In the genomic region with DNA sequence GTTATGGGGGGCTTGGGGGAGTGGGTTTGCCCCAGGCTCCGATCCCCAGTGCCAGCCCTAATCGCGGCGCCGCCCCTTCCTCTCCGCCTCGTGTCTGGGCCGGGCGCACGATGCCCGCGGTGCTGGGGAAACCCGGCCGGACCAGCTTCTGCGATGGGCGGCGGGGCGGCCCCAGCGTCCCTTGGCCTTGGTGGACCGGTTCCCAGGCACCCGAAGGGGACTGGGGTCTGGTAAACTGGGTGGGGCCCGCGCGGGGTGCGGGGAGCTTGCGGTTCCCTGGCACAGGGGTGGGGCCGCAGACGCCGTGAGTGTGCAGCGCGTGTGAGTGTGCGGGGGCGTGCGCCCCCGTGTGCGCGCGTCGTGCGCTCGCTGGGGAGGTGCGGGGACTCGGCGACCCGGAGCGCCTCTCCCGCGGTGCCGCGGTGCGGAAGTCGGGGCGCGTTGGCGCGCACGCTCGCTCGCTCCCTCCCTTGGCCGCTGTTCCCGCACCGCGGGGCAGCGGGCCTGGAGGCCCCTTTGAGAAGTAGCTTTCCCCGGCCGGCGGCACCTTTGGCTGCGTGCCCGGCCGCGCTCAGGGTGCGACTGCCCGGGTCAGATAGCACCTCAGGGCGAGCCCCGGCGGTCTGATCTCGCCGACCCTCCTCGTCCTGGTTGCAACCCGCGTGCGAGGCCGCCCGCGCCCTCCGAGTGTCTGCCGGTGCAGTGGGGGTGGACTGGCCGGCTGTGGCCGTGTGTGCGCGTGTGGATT, we compare ENCODE assay signal across 1 cellular context.
TF ChIP-seq lines count a peak whose summit lies in the region.

No MANE protein-coding gene starts in this region.

TF ChIP-seq in A549, 52 proteins besides CTCF, POLR2A, EP300 and RAD21 (continued from another document):
- TF ChIP-seq, protein P1, sequence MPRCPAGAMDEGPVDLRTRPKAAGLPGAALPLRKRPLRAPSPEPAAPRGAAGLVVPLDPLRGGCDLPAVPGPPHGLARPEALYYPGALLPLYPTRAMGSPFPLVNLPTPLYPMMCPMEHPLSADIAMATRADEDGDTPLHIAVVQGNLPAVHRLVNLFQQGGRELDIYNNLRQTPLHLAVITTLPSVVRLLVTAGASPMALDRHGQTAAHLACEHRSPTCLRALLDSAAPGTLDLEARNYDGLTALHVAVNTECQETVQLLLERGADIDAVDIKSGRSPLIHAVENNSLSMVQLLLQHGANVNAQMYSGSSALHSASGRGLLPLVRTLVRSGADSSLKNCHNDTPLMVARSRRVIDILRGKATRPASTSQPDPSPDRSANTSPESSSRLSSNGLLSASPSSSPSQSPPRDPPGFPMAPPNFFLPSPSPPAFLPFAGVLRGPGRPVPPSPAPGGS (IDR thresholded peaks at IDR 0.05): no peak; the same call in 1 of the 3 replicates
- no peak for TF ChIP-seq JUNB (IDR thresholded peaks at IDR 0.05)
- TF ChIP-seq ZFP36 (IDR thresholded peaks at IDR 0.05; ENCODE audit: borderline replicate concordance, partially characterized antibody): no peak
- TF ChIP-seq, protein P2, sequence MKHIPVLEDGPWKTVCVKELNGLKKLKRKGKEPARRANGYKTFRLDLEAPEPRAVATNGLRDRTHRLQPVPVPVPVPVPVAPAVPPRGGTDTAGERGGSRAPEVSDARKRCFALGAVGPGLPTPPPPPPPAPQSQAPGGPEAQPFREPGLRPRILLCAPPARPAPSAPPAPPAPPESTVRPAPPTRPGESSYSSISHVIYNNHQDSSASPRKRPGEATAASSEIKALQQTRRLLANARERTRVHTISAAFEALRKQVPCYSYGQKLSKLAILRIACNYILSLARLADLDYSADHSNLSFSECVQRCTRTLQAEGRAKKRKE (CRISPR knock-in tag; IDR thresholded peaks at IDR 0.05; ENCODE audit: low read depth): no peak
